9 cellular contexts compared by ENCODE assay signal in genomic region chrX:71316949-71317348, GRCh38. TPM values are rescaled to one million over a fixed set of nuclear protein-coding genes. Genes with fewer than 3 reads are reported as not detected.
DNase-seq lines count a peak whose midpoint lies in the region; ATAC-seq and TF ChIP-seq lines count a peak whose summit lies in the region.
"Not testable (repeated sequence)": the region's sequence is repeated elsewhere in the genome, so short reads cannot be mapped to it uniquely, and the experiment has no call there.
"Had no signal": no experiment of that assay in that cellular context is flagged by ENCODE, and none has a peak within 500 bp of the region (broad histone marks: within the 10 kb centered on the region; RNA-seq: fewer than 3 reads in every experiment).

No MANE protein-coding gene starts in this region.

- not testable (repeated sequence) for H3K18ac ChIP-seq in IMR-90 (ENCODE audit: low read depth, low read length)

- H2BK120ac ChIP-seq in IMR-90 (ENCODE audit: low read depth, low read length) = not testable (repeated sequence)

- peak overlapping the region; percentile 68 for H3K27ac Mint-ChIP-seq in chondrocyte (ENCODE audit: unreplicated experiment)

- DNase-seq in AG10803 (ENCODE audit: low read depth) (peak; percentile 26), IMR-90 (peak; percentile 13), fibroblast of peridontal ligament (ENCODE audit: extremely low read depth) (peak; percentile 45), myocyte (ENCODE audit: low read depth) (peak; percentile 37)
- DNase-seq in chondrocyte (ENCODE audit: low spot score); sigmoid colon: not testable (repeated sequence)

- H3K14ac ChIP-seq in IMR-90 (replicated peaks; ENCODE audit: low read depth, low read length) = not testable (repeated sequence)

- H3K56ac ChIP-seq in IMR-90 (ENCODE audit: extremely low read depth, insufficient read depth, low read length) = not testable (repeated sequence)

- TF ChIP-seq EP300 in gastroesophageal sphincter (IDR thresholded peaks at IDR 0.05); sigmoid colon (IDR thresholded peaks at IDR 0.05): not testable (repeated sequence)

- POLR2A ChIA-PET in IMR-90 (lab: Charles Lee; ENCODE audit: unreplicated experiment) = not testable (repeated sequence)

- not testable (repeated sequence) for H3K4me1 ChIP-seq in IMR-90 (ENCODE audit: control insufficient read depth, insufficient read depth, low read length); gastroesophageal sphincter
- H3K4me1 ChIP-seq in sigmoid colon = peaks cover 0 to 11% (median 2%) of the 10 kb centered on the region in 4 donors

- TF ChIP-seq RAD21 in IMR-90 (IDR thresholded peaks at IDR 0.05; ENCODE audit: low read length) = not testable (repeated sequence)

- not testable (repeated sequence) for H2AK9ac ChIP-seq in IMR-90 (replicated peaks; ENCODE audit: low read depth, low read length, poor library complexity)

- peak; percentile 70 for ATAC-seq in IMR-90 (ENCODE audit: low read depth)
- not testable (repeated sequence) for ATAC-seq in gastroesophageal sphincter

- TF ChIP-seq CTCF in AG10803 (conservative IDR thresholded peaks at IDR 0.05; ENCODE audit: low read length); IMR-90 (conservative IDR thresholded peaks at IDR 0.05; ENCODE audit: low read depth, low read length); chondrocyte (IDR thresholded peaks at IDR 0.05); gastroesophageal sphincter (IDR thresholded peaks at IDR 0.05); sigmoid colon (IDR thresholded peaks at IDR 0.05): not testable (repeated sequence)

- H3K27me3 Mint-ChIP-seq in chondrocyte (ENCODE audit: low read depth) = not testable (repeated sequence)

- H3K23ac ChIP-seq in IMR-90 (ENCODE audit: low read depth, low read length) = not testable (repeated sequence)

- not testable (repeated sequence) for H3K9me3 Mint-ChIP-seq in chondrocyte (ENCODE audit: low read depth)

- not testable (repeated sequence) for H3K4me3 ChIP-seq in AG10803 (ENCODE audit: low read length); IMR-90 (ENCODE audit: insufficient read depth, low read depth, low read length); gastroesophageal sphincter; sigmoid colon

- H2AFZ ChIP-seq in IMR-90 (replicated peaks; ENCODE audit: low read length, poor library complexity) = not testable (repeated sequence)

- not testable (repeated sequence) for H2BK20ac ChIP-seq in IMR-90 (ENCODE audit: low read depth, low read length)

- H3K4me3 Mint-ChIP-seq in chondrocyte (ENCODE audit: unreplicated experiment) = not testable (repeated sequence)

- H4K91ac ChIP-seq in IMR-90 (ENCODE audit: insufficient read depth, low read depth, low read length) = not testable (repeated sequence)

- TF ChIP-seq POLR2A in IMR-90 (IDR thresholded peaks at IDR 0.05; ENCODE audit: low read depth, low read length); gastroesophageal sphincter (IDR thresholded peaks at IDR 0.05); sigmoid colon (IDR thresholded peaks at IDR 0.05): not testable (repeated sequence)

- H3K79me1 ChIP-seq in IMR-90 (ENCODE audit: low read depth in 1 of 2, low read length in 2 of 2) = not testable (repeated sequence)

- not testable (repeated sequence) for H4K5ac ChIP-seq in IMR-90 (ENCODE audit: low read depth, low read length)

- in situ Hi-C loops in IMR-90 (cut with MboI; ENCODE audit: low sequenced_read_pairs) = not testable (repeated sequence)

- intact Hi-C loops in IMR-90 (cut with micrococcal nuclease); sigmoid colon (cut with DNase I): not testable (repeated sequence)

- H4K20me1 ChIP-seq in IMR-90 (ENCODE audit: insufficient read depth, low read length) = not testable (repeated sequence)

- H3K4me2 ChIP-seq in IMR-90 (ENCODE audit: low read depth, low read length) = not testable (repeated sequence)

- H3K27ac ChIP-seq in IMR-90 (ENCODE audit: insufficient read depth, low read length) = not testable (repeated sequence)
- H3K27ac ChIP-seq in gastroesophageal sphincter (peak overlapping the region in 3 of 4 donors; percentile 25 to 63 (median 51)), sigmoid colon (peak overlapping the region in 3 of 4 donors; percentile 37 to 62 (median 49))

- H2AK5ac ChIP-seq in IMR-90 (ENCODE audit: low read depth, low read length) = not testable (repeated sequence)

- H3K4me1 Mint-ChIP-seq in chondrocyte (ENCODE audit: low read depth) = peaks cover 23% of the 10 kb centered on the region

- not testable (repeated sequence) for H3K36me3 ChIP-seq in IMR-90 (ENCODE audit: control insufficient read depth, insufficient read depth, low read length); gastroesophageal sphincter; sigmoid colon

- not testable (repeated sequence) for H3K9ac ChIP-seq in IMR-90 (ENCODE audit: low read depth, low read length)

- CTCF ChIA-PET in IMR-90 (lab: Yijun Ruan, JAX) = not testable (repeated sequence)

- not testable (repeated sequence) for H3K4ac ChIP-seq in IMR-90 (ENCODE audit: low read depth, low read length)

- not testable (repeated sequence) for H3K27me3 ChIP-seq in IMR-90 (ENCODE audit: control insufficient read depth, insufficient read depth, low read length); gastroesophageal sphincter; sigmoid colon

- no CpG with 5 or more reads among the region's 1 CpG for WGBS in IMR-90 (ENCODE audit: extremely low coverage in 2 of 2, insufficient read length in 1 of 2), 2 experiments
- WGBS in gastroesophageal sphincter (ENCODE audit: low coverage in 1 of 2), 2 donors = no CpG with 5 or more reads among the region's 1 CpG
- WGBS in sigmoid colon, 2 donors = no CpG with 5 or more reads among the region's 1 CpG

- H4K8ac ChIP-seq in IMR-90 (ENCODE audit: low read depth in 2 of 2, low read length in 2 of 2) = not testable (repeated sequence)

- not testable (repeated sequence) for H3K9me1 ChIP-seq in IMR-90 (ENCODE audit: insufficient read depth, low read length)

- dilution Hi-C loops in IMR-90 (cut with HindIII; ENCODE audit: low sequenced_read_pairs, unreplicated experiment) = not testable (repeated sequence)

- not testable (repeated sequence) for H2BK5ac ChIP-seq in IMR-90 (ENCODE audit: low read depth, low read length, poor library complexity, severe bottlenecking)

- not testable (repeated sequence) for H2BK15ac ChIP-seq in IMR-90 (ENCODE audit: low read depth, low read length)

- not testable (repeated sequence) for H3K36me3 Mint-ChIP-seq in chondrocyte (ENCODE audit: low read depth)

- not testable (repeated sequence) for H3K9me3 ChIP-seq in IMR-90 (ENCODE audit: control insufficient read depth, insufficient read depth, low read length); gastroesophageal sphincter; sigmoid colon

- BruUV-seq in IMR-90 (replicated peaks; lab: Mats Ljungman, UMichigan) = not testable (repeated sequence)

RNA-seq across cellular contexts. Expression of gene ITGB1BP2, which starts 15.4 kb away (rescaled TPM):
- total RNA-seq in IMR-90 (2012; rRNA removed) = 1.7 and 3.0 TPM in 2 replicates
- polyA plus RNA-seq in IMR-90 (2012; rRNA removed) = 3.0 and 3.5 TPM in 2 replicates
- polyA plus RNA-seq in IMR-90 (2012; cell fraction: cytosol; rRNA removed) = 1.0 and 2.5 TPM in 2 replicates
- 4.8 and 9.0 TPM in 2 replicates for polyA plus RNA-seq in IMR-90 (2012; cell fraction: nucleus; rRNA removed; ENCODE audit: low replicate concordance)
- total RNA-seq in chondrocyte = 2.1 to 3.2 TPM (median 2.5 TPM) in 3 replicates
- total RNA-seq in gastroesophageal sphincter = 10 to 100 TPM in 3 of 4 donors, 1 to 10 TPM in 1; 7.1 to 37.5 (median 25.6) TPM
- total RNA-seq in myocyte = 109 and 135 TPM in 2 replicates
- polyA plus RNA-seq in myocyte (2012) = 51.2 TPM
- total RNA-seq in sigmoid colon = 10 to 100 TPM in 2 of 4 donors, 1 to 10 TPM in 2; 6.3 to 14.1 (median 10.3) TPM
- 1 to 10 TPM in 2 of 3 donors, not detected in 1; 1.2 to 3.6 TPM for polyA plus RNA-seq in sigmoid colon
- polyA plus RNA-seq: CD4-positive, CD25-positive, alpha-beta regulatory T cell; CD8-positive, alpha-beta memory T cell had no signal

RNA-seq across cellular contexts. Expression of gene NONO, which starts 33.5 kb away (rescaled TPM):
- total RNA-seq in IMR-90 (2012; rRNA removed) (444 and 609 TPM in 2 replicates), chondrocyte (319 to 354 TPM (median 341 TPM) in 3 replicates), gastroesophageal sphincter (100 to 1,000 TPM; 196 to 268 (median 213) TPM), myocyte (373 and 376 TPM in 2 replicates), sigmoid colon (100 to 1,000 TPM; 170 to 214 (median 194) TPM)
- polyA plus RNA-seq in IMR-90 (2012; rRNA removed) (199 and 308 TPM in 2 replicates), sigmoid colon (100 to 1,000 TPM in 1 of 3 donors, 10 to 100 TPM in 2; 79.8 to 169 (median 87.1) TPM)
- 80.7 and 118 TPM in 2 replicates for polyA plus RNA-seq in IMR-90 (2012; cell fraction: cytosol; rRNA removed)
- 119 and 311 TPM in 2 replicates for polyA plus RNA-seq in IMR-90 (2012; cell fraction: nucleus; rRNA removed; ENCODE audit: low replicate concordance)
- polyA plus RNA-seq in myocyte (2012) = 245 TPM

RNA-seq across cellular contexts. Expression of gene TAF1, which starts 49.2 kb away (rescaled TPM):
- total RNA-seq in IMR-90 (2012; rRNA removed) = 25.5 and 36.1 TPM in 2 replicates
- polyA plus RNA-seq in IMR-90 (2012; rRNA removed) = 11.6 and 15.7 TPM in 2 replicates
- polyA plus RNA-seq in IMR-90 (2012; cell fraction: cytosol; rRNA removed) = 2.1 and 2.9 TPM in 2 replicates
- polyA plus RNA-seq in IMR-90 (2012; cell fraction: nucleus; rRNA removed; ENCODE audit: low replicate concordance) = 3.6 and 29.2 TPM in 2 replicates
- 26.4 to 31.3 TPM (median 27.9 TPM) in 3 replicates for total RNA-seq in chondrocyte
- 10 to 100 TPM; 32.1 to 64.1 (median 56.2) TPM for total RNA-seq in gastroesophageal sphincter
- 16.0 and 22.0 TPM in 2 replicates for total RNA-seq in myocyte
- 11.7 TPM for polyA plus RNA-seq in myocyte (2012)
- total RNA-seq in sigmoid colon = 10 to 100 TPM; 40.7 to 47.4 (median 43.6) TPM
- polyA plus RNA-seq in sigmoid colon = 10 to 100 TPM in 1 of 3 donors, 1 to 10 TPM in 2; 4.9 to 22.3 (median 8.4) TPM
